21 cellular contexts compared by ENCODE assay signal in the genomic region with DNA sequence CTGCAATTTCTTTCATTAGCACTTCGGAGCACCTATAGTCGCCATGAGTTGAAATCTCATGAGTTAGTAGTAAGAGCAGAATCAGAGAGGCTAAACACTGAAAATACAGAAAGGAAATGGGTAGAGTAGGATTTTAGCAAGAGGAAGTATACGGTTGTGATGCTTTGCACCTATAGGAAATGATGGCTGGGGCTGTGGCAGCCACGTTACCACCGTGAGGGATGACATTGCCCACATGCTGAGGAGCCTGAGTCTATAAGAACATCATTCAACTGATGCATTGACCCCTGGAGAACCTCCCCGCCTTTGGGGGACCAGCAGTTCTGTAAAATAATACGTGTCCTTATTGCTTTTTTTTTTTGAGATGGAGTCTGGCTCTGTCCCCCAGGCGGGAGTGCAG. TPM values are rescaled to one million over a fixed set of nuclear protein-coding genes. Genes with fewer than 3 reads are reported as not detected.
DNase-seq lines count a peak whose midpoint lies in the region; ATAC-seq, FAIRE-seq and TF ChIP-seq lines count a peak whose summit lies in the region.
"Had no signal": no experiment of that assay in that cellular context is flagged by ENCODE, and none has a peak within 500 bp of the region (broad histone marks: within the 10 kb centered on the region; RNA-seq: fewer than 3 reads in every experiment).

No MANE protein-coding gene starts in this region.

- H3K4me1 Mint-ChIP-seq in CD4-positive, alpha-beta T cell (ENCODE audit: low read depth): peaks cover 83% of the 10 kb centered on the region
- H3K4me1 Mint-ChIP-seq in IgD-negative memory B cell (peaks cover 45 to 59% (median 57%) of the 10 kb centered on the region in 3 donors), memory B cell (peaks cover 47% of the 10 kb centered on the region)

- peaks cover 4% of the 10 kb centered on the region for H3K36me3 Mint-ChIP-seq in CD4-positive, alpha-beta T cell (ENCODE audit: low read depth)
- H3K36me3 Mint-ChIP-seq in IgD-negative memory B cell (no peaks in the 10 kb centered on the region), memory B cell (peaks cover 2% of the 10 kb centered on the region)

- CTCF ChIA-PET in CD4-positive, alpha-beta T cell (lab: Charles Lee): interaction anchor here (0.9 to 1.8 kb wide), 4 partner anchors 21 to 67 kb away, joined by 3 to 6 read pairs (median 4); partner anchors contain the start of gene USF2

- TF ChIP-seq CTCF in CD4-positive, alpha-beta T cell (IDR thresholded peaks at IDR 0.05): no peak

- no peak for DNase-seq in CD4-positive, alpha-beta T cell
- DNase-seq in activated CD8-positive, alpha-beta memory T cell treated with anti-CD3 and anti-CD28 coated beads, Interleukin-2, amount 50 U/mL, for 48 hours: peak; percentile 50
- DNase-seq in memory B cell (ENCODE audit: low spot score in 2 of 2) (no peak), RKO (ENCODE audit: low spot score) (no peak), GM12892 (ENCODE audit: insufficient read length) (no peak), posterior cingulate gyrus (no peak)
- DNase-seq: AML-193, DMS153, HCEC 1CT, kidney glomerular epithelial cell, NCI-H187 treated with DMSO at 0.1 percent for 48 hours, NCI-H446, occipital lobe, SHP77 treated with DMSO at 0.1 percent for 48 hours, thyroid gland had no signal

- no peaks in the 10 kb centered on the region for H3K27me3 Mint-ChIP-seq in CD4-positive, alpha-beta T cell
- H3K27me3 Mint-ChIP-seq in IgD-negative memory B cell (no peaks in the 10 kb centered on the region), memory B cell (no peaks in the 10 kb centered on the region)

- TF ChIP-seq POLR2A in GM12892 (IDR thresholded peaks at IDR 0.05; ENCODE audit: low read depth, low read length): no peak

- intact Hi-C loops in CD4-positive, alpha-beta T cell (cut with DNase I, micrococcal nuclease): loop anchor here in 1 of 2 experiments (5.0 kb wide), 3 partner anchors 39 to 211 kb away; partner anchors contain the start of genes FXYD5 and LSR
- intact Hi-C loops in posterior cingulate gyrus (cut with DNase I): no loop called here

- H3K9me3 ChIP-seq in CD4-positive, alpha-beta T cell (ENCODE audit: control insufficient read depth, low read length): no peaks in the 10 kb centered on the region
- H3K9me3 ChIP-seq: thyroid gland had no signal

- POLR2A ChIA-PET in CD4-positive, alpha-beta T cell (lab: Charles Lee): interaction anchor here (0.7 to 2.3 kb wide), 4 partner anchors 32 to 66 kb away, joined by 5 to 14 read pairs (median 6); partner anchors contain the start of genes FXYD5 and FXYD7

- H3K27ac ChIP-seq in CD4-positive, alpha-beta T cell (ENCODE audit: low read depth, low read length): peak overlapping the region; percentile 98
- H3K27ac ChIP-seq: hepatocyte, thyroid gland had no signal

- H3K27ac Mint-ChIP-seq in CD4-positive, alpha-beta T cell: peak overlapping the region; percentile 98
- H3K27ac Mint-ChIP-seq in IgD-negative memory B cell (peak overlapping the region; percentile 94 to 99 (median 98)), memory B cell (peak overlapping the region; percentile 97)

- ATAC-seq in CD4-positive, alpha-beta T cell (ENCODE audit: poor library complexity): no peak
- ATAC-seq in memory B cell (ENCODE audit: low read depth) (no peak), HG03457 (IDR thresholded peaks at IDR 0.05; ENCODE audit: unreplicated experiment) (no peak)
- ATAC-seq: sciatic nerve had no signal

- H3K27me3 ChIP-seq in CD4-positive, alpha-beta T cell (ENCODE audit: control insufficient read depth, insufficient read depth, low read length): no peaks in the 10 kb centered on the region
- H3K27me3 ChIP-seq: hepatocyte, thyroid gland had no signal

- H3K9me3 Mint-ChIP-seq in CD4-positive, alpha-beta T cell: no peaks in the 10 kb centered on the region
- H3K9me3 Mint-ChIP-seq in IgD-negative memory B cell (peaks cover 0 to 2% (median 0%) of the 10 kb centered on the region in 3 donors), memory B cell (no peaks in the 10 kb centered on the region)

- no peak for FAIRE-seq in GM12892 (lab: Jason Lieb, UNC)

- H3K4me3 Mint-ChIP-seq in CD4-positive, alpha-beta T cell: no peak overlapping the region
- H3K4me3 Mint-ChIP-seq in IgD-negative memory B cell: peak overlapping the region in 3 of 4 donors; percentile 43 to 68 (median 43)
- no peak overlapping the region for H3K4me3 Mint-ChIP-seq in memory B cell

RNA-seq across cellular contexts. Expression of gene FAM187B, which starts 20.4 kb away (rescaled TPM):
- not detected for total RNA-seq in CD4-positive, alpha-beta T cell
- not detected for polyA plus RNA-seq in IgD-negative memory B cell
- polyA plus RNA-seq in GM12892 (2012; ENCODE audit: missing spikeins): not detected
- total RNA-seq: cardiac septum, hepatocyte, occipital lobe had no signal
- polyA plus RNA-seq: adipose tissue, hepatocyte had no signal

RNA-seq across cellular contexts. Expression of gene LSR, which starts 40.7 kb away (rescaled TPM):
- 10 to 100 TPM; 45.0 to 47.9 TPM for total RNA-seq in CD4-positive, alpha-beta T cell
- polyA plus RNA-seq in IgD-negative memory B cell: 49.1 TPM
- 12.7 TPM for polyA plus RNA-seq in GM12892 (2012; ENCODE audit: missing spikeins)

RNA-seq across cellular contexts. Expression of gene FXYD5, which starts 53.6 kb away (rescaled TPM):
- 100 to 1,000 TPM; 587 to 615 TPM for total RNA-seq in CD4-positive, alpha-beta T cell
- 417 TPM for polyA plus RNA-seq in IgD-negative memory B cell
- polyA plus RNA-seq in GM12892 (2012; ENCODE audit: missing spikeins): 48.8 TPM
- total RNA-seq: occipital lobe had no signal

Comparison
In these comparisons a context has a peak if more than half of its experiments do, and no peak if none do; other contexts are left out.
1. H3K4me3 Mint-ChIP-seq: peak in IgD-negative memory B cell (3 of 4); none in CD4-positive, alpha-beta T cell (single experiment) and memory B cell (single experiment).
2. Peak in every context shown above with its lines, with median percentiles within 50 percentile points of each other: H3K27ac Mint-ChIP-seq.